ENCODE assay signal across 10 cellular contexts in genomic region chrX:56797966-56798711, GRCh38.
DNase-seq lines count a peak whose midpoint lies in the region; ATAC-seq and TF ChIP-seq lines count a peak whose summit lies in the region.
"Had no signal": no experiment of that assay in that cellular context is flagged by ENCODE, and none has a peak within 500 bp of the region (broad histone marks: within the 10 kb centered on the region; RNA-seq: fewer than 3 reads in every experiment).

No MANE protein-coding gene starts in this region.

- ATAC-seq in GM21367 (IDR thresholded peaks at IDR 0.05; ENCODE audit: unreplicated experiment): no peak

- no peaks in the 10 kb centered on the region for H3K27me3 Mint-ChIP-seq in neural crest cell (ENCODE audit: low read depth)

- H3K9me3 Mint-ChIP-seq in neural crest cell: peaks cover 7% of the 10 kb centered on the region

- in situ Hi-C loops in G401 (cut with HindIII; ENCODE audit: low sequenced_read_pairs): no loop called here

- peaks cover 28% of the 10 kb centered on the region for H3K4me1 Mint-ChIP-seq in neural crest cell

- DNase-seq in G401 (ENCODE audit: low spot score) (peak; percentile 72), NCI-H2029 treated with DMSO at 0.1 percent for 48 hours (lab: John Stamatoyannopoulos, UW) (peak; percentile 35), cerebellum (ENCODE audit: low spot score) (peak; percentile 22), neural crest cell (ENCODE audit: low read depth, low spot score) (no peak), NOMO-1 treated with dmso at 0.1 percent for 144 hours (lab: John Stamatoyannopoulos, UW; ENCODE audit: unreplicated experiment) (no peak), NAMALWA (ENCODE audit: low spot score) (no peak), HuH-7 (ENCODE audit: low spot score) (no peak)
- DNase-seq: NCI-H524 treated with DMSO at 0.1 percent for 48 hours, small intestine had no signal

- H3K27ac Mint-ChIP-seq in neural crest cell (ENCODE audit: unreplicated experiment): peak overlapping the region; percentile 50

- TF ChIP-seq CTCF in neural crest cell (conservative IDR thresholded peaks at IDR 0.05): no peak

- H3K4me3 Mint-ChIP-seq in neural crest cell: no peak overlapping the region

- H3K36me3 Mint-ChIP-seq in neural crest cell (ENCODE audit: low read depth): peaks cover 28% of the 10 kb centered on the region

Comparison
In these comparisons a context has a peak if more than half of its experiments do, and no peak if none do; other contexts are left out.
1. DNase-seq: peak in G401 (single experiment), NCI-H2029 treated with DMSO at 0.1 percent for 48 hours (single experiment) and cerebellum (single experiment); none in neural crest cell (single experiment), NOMO-1 treated with dmso at 0.1 percent for 144 hours (single experiment), NAMALWA (single experiment) and HuH-7 (single experiment).